ENCODE assay signal across 12 cellular contexts in the genomic region with DNA sequence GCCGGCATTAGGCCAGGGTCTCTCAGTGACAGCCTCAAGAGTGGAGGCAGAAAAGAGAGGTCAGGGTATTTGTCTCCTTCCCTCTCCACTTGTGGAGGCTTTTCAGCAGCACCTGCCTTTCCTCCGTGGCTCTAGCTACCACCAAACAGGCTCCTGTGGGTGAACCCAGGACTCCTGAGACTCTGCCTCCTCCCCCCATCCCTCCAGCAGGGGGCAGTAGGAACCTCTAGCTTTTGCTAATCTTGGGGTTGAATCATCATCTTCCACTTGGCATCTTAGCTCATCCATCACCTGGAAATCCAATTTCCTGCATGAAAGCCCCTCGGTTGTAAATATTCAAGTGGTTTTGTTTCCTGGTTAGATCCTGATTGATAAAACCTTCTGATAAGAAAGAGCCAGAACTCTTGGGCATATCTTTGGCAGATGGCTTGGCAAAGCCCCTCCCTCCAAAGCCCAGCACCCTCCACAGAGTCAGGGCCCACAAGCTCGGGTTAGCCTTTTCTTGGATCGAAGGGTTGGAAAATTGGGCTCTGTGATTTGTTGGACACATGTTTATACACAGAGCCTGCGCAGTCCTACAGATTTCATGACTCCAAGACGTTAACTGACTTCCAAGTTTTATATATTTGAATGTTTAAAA.
A peak's percentile ranks its signal among the peaks of the same experiment; 100 is the strongest.
DNase-seq lines count a peak whose midpoint lies in the region; ATAC-seq and TF ChIP-seq lines count a peak whose summit lies in the region.
"Had no signal": no experiment of that assay in that cellular context is flagged by ENCODE, and none has a peak within 500 bp of the region (broad histone marks: within the 10 kb centered on the region; RNA-seq: fewer than 3 reads in every experiment).

No MANE protein-coding gene starts in this region.

- no peaks in the 10 kb centered on the region for H3K9me2 ChIP-seq in SK-N-SH

- TF ChIP-seq CTCF in SK-N-SH (IDR thresholded peaks at IDR 0.05) = peak; percentile 45
- TF ChIP-seq CTCF in chondrocyte (IDR thresholded peaks at IDR 0.05) = peak; percentile 65
- peak; percentile 38 for TF ChIP-seq CTCF in retinal pigment epithelial cell (conservative IDR thresholded peaks at IDR 0.05; ENCODE audit: low read depth, low read length)

- H3K4me1 ChIP-seq in SK-N-SH (ENCODE audit: control insufficient read depth in 1 of 2, insufficient read depth in 2 of 2, low read depth in 1 of 2, low read length in 1 of 2) = no peaks in the 10 kb centered on the region

- H3K4me1 Mint-ChIP-seq in chondrocyte (ENCODE audit: low read depth) = peaks cover 5% of the 10 kb centered on the region
- H3K4me1 Mint-ChIP-seq: CD4-positive, CD25-positive, alpha-beta regulatory T cell had no signal

- H3K4me3 ChIP-seq in SK-N-SH (ENCODE audit: low read depth in 2 of 2, low read length in 1 of 2) = no peak overlapping the region
- no peak overlapping the region for H3K4me3 ChIP-seq in retinal pigment epithelial cell (ENCODE audit: low read length)
- H3K4me3 ChIP-seq: coronary artery, tibial artery had no signal

- no peaks in the 10 kb centered on the region for H3K36me3 Mint-ChIP-seq in chondrocyte (ENCODE audit: low read depth)
- H3K36me3 Mint-ChIP-seq: CD4-positive, CD25-positive, alpha-beta regulatory T cell had no signal

- no peak overlapping the region for H3K4me3 Mint-ChIP-seq in chondrocyte (ENCODE audit: unreplicated experiment)
- H3K4me3 Mint-ChIP-seq: CD4-positive, CD25-positive, alpha-beta regulatory T cell; nephron had no signal

- H3K79me2 ChIP-seq in SK-N-SH (ENCODE audit: insufficient read depth) = no peaks in the 10 kb centered on the region

- no peak for TF ChIP-seq RAD21 in SK-N-SH (IDR thresholded peaks at IDR 0.05; ENCODE audit: low read length)

- DNase-seq in SK-N-SH (peak; percentile 24), chondrocyte (ENCODE audit: low spot score) (no peak), retinal pigment epithelial cell (ENCODE audit: low read depth) (no peak), NCI-H2107 (lab: John Stamatoyannopoulos, UW) (no peak), Ammon's horn (ENCODE audit: low spot score) (no peak)
- DNase-seq: CD4-positive, CD25-positive, alpha-beta regulatory T cell; tibial artery had no signal

- no peak for TF ChIP-seq EP300 in SK-N-SH (IDR thresholded peaks at IDR 0.05; ENCODE audit: borderline replicate concordance in 1 of 2, low read depth in 1 of 2, low read length in 1 of 2)

- ATAC-seq in SK-N-SH treated with all-trans-retinoic acid at 6 μM for 48 hours (no peak), HG03159 (IDR thresholded peaks at IDR 0.05; ENCODE audit: unreplicated experiment) (peak; percentile 57), GM19452 (IDR thresholded peaks at IDR 0.05; ENCODE audit: unreplicated experiment) (no peak)

- no peaks in the 10 kb centered on the region for H3F3A ChIP-seq in SK-N-SH (replicated peaks; ENCODE audit: insufficient read depth)

- H3K9me3 Mint-ChIP-seq in chondrocyte (ENCODE audit: low read depth) = no peaks in the 10 kb centered on the region
- H3K9me3 Mint-ChIP-seq: nephron had no signal

- CTCF ChIA-PET in SK-N-SH (lab: Yijun Ruan, JAX) = interaction anchor here (1.5 kb wide), 1 partner anchor 11 kb away, joined by 4 read pairs; no protein-coding TSS in a partner anchor

- no peak overlapping the region for H3K27ac ChIP-seq in SK-N-SH (ENCODE audit: low read depth in 2 of 2, low read length in 1 of 2)
- H3K27ac ChIP-seq: coronary artery, tibial artery had no signal

- no peaks in the 10 kb centered on the region for H3K9me3 ChIP-seq in SK-N-SH
- H3K9me3 ChIP-seq: tibial artery had no signal

- POLR2A ChIA-PET in SK-N-SH (lab: Yijun Ruan, JAX) = no interaction called here

- no peaks in the 10 kb centered on the region for H4K20me1 ChIP-seq in SK-N-SH (ENCODE audit: insufficient read depth)

- H3K4me2 ChIP-seq in SK-N-SH = no peak overlapping the region

- no peaks in the 10 kb centered on the region for H3K36me3 ChIP-seq in SK-N-SH (replicated peaks in 1 of 2; ENCODE audit: control insufficient read depth in 1 of 2, insufficient read depth in 2 of 2, low read length in 1 of 2)
- H3K36me3 ChIP-seq: tibial artery had no signal

- H3K27ac Mint-ChIP-seq in chondrocyte (ENCODE audit: unreplicated experiment) = no peak overlapping the region
- H3K27ac Mint-ChIP-seq: CD4-positive, CD25-positive, alpha-beta regulatory T cell; nephron had no signal

- H2AFZ ChIP-seq in SK-N-SH (ENCODE audit: low read depth) = no peak overlapping the region

- WGBS in SK-N-SH (ENCODE audit: low lambda C conversion rate) = 9% methylated on average over 7 of the region's 7 CpGs

- H3K27me3 ChIP-seq in SK-N-SH (ENCODE audit: insufficient read depth) = no peaks in the 10 kb centered on the region
- H3K27me3 ChIP-seq: tibial artery had no signal

- no peaks in the 10 kb centered on the region for H3K27me3 Mint-ChIP-seq in chondrocyte (ENCODE audit: low read depth)
- H3K27me3 Mint-ChIP-seq: CD4-positive, CD25-positive, alpha-beta regulatory T cell had no signal

- H3K9ac ChIP-seq in SK-N-SH = no peak overlapping the region

TF ChIP-seq in SK-N-SH, 30 proteins besides CTCF, POLR2A, EP300 and RAD21 (continues in another document):
- TF ChIP-seq, protein P1, sequence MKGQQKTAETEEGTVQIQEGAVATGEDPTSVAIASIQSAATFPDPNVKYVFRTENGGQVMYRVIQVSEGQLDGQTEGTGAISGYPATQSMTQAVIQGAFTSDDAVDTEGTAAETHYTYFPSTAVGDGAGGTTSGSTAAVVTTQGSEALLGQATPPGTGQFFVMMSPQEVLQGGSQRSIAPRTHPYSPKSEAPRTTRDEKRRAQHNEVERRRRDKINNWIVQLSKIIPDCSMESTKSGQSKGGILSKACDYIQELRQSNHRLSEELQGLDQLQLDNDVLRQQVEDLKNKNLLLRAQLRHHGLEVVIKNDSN (IDR thresholded peaks at IDR 0.05; ENCODE audit: borderline replicate concordance, low read depth) = no peak
- TF ChIP-seq FOSL2 (IDR thresholded peaks at IDR 0.05; ENCODE audit: borderline replicate concordance, low read depth) (no peak), TEAD4 (IDR thresholded peaks at IDR 0.05; ENCODE audit: borderline replicate concordance, insufficient read depth) (no peak)
- TF ChIP-seq, protein P2, sequence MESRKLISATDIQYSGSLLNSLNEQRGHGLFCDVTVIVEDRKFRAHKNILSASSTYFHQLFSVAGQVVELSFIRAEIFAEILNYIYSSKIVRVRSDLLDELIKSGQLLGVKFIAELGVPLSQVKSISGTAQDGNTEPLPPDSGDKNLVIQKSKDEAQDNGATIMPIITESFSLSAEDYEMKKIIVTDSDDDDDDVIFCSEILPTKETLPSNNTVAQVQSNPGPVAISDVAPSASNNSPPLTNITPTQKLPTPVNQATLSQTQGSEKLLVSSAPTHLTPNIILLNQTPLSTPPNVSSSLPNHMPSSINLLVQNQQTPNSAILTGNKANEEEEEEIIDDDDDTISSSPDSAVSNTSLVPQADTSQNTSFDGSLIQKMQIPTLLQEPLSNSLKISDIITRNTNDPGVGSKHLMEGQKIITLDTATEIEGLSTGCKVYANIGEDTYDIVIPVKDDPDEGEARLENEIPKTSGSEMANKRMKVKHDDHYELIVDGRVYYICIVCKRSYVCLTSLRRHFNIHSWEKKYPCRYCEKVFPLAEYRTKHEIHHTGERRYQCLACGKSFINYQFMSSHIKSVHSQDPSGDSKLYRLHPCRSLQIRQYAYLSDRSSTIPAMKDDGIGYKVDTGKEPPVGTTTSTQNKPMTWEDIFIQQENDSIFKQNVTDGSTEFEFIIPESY (IDR thresholded peaks at IDR 0.05; ENCODE audit: borderline replicate concordance, low read depth) = no peak
- TF ChIP-seq, protein P3, sequence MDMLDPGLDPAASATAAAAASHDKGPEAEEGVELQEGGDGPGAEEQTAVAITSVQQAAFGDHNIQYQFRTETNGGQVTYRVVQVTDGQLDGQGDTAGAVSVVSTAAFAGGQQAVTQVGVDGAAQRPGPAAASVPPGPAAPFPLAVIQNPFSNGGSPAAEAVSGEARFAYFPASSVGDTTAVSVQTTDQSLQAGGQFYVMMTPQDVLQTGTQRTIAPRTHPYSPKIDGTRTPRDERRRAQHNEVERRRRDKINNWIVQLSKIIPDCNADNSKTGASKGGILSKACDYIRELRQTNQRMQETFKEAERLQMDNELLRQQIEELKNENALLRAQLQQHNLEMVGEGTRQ (IDR thresholded peaks at IDR 0.05; ENCODE audit: borderline replicate concordance, low read depth, low read length) = no peak

TF ChIP-seq in SK-N-SH treated with all-trans-retinoic acid at 6 μM for 48 hours, 23 proteins besides CTCF, POLR2A, EP300 and RAD21:
- no peak for TF ChIP-seq GLIS3 (CRISPR knock-in tag; IDR thresholded peaks at IDR 0.05)
- no peak for TF ChIP-seq ZNF8 (CRISPR knock-in tag; IDR thresholded peaks at IDR 0.05)
- TF ChIP-seq CSDC2 (CRISPR knock-in tag; IDR thresholded peaks at IDR 0.05) = no peak
- TF ChIP-seq SNAI2 (CRISPR knock-in tag; IDR thresholded peaks at IDR 0.05) = no peak
